ENCODE assay signal across 1 cellular context in genomic region chr22:20127869-20128618, GRCh38.
TF ChIP-seq lines count a peak whose summit lies in the region.

No MANE protein-coding gene starts in this region.

TF ChIP-seq in HepG2, 621 proteins besides CTCF, POLR2A, EP300 and RAD21:
- TF ChIP-seq, protein P1, sequence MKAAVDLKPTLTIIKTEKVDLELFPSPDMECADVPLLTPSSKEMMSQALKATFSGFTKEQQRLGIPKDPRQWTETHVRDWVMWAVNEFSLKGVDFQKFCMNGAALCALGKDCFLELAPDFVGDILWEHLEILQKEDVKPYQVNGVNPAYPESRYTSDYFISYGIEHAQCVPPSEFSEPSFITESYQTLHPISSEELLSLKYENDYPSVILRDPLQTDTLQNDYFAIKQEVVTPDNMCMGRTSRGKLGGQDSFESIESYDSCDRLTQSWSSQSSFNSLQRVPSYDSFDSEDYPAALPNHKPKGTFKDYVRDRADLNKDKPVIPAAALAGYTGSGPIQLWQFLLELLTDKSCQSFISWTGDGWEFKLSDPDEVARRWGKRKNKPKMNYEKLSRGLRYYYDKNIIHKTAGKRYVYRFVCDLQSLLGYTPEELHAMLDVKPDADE (CRISPR knock-in tag; IDR thresholded peaks at IDR 0.05): no peak
- peak; percentile 6 for TF ChIP-seq AGO2 (optimal IDR thresholded peaks at IDR 0.05; ENCODE audit: low read depth, low read length)
- 0 out of 2 replicates have a peak, but pooled peaks have one; percentile 5 for TF ChIP-seq SSRP1 (CRISPR knock-in tag; IDR thresholded peaks at IDR 0.05)
- 0 out of 2 replicates have a peak, but pooled peaks have one; percentile 26 for TF ChIP-seq ZNF768 (CRISPR knock-in tag; IDR thresholded peaks at IDR 0.05)
- TF ChIP-seq, protein P2, sequence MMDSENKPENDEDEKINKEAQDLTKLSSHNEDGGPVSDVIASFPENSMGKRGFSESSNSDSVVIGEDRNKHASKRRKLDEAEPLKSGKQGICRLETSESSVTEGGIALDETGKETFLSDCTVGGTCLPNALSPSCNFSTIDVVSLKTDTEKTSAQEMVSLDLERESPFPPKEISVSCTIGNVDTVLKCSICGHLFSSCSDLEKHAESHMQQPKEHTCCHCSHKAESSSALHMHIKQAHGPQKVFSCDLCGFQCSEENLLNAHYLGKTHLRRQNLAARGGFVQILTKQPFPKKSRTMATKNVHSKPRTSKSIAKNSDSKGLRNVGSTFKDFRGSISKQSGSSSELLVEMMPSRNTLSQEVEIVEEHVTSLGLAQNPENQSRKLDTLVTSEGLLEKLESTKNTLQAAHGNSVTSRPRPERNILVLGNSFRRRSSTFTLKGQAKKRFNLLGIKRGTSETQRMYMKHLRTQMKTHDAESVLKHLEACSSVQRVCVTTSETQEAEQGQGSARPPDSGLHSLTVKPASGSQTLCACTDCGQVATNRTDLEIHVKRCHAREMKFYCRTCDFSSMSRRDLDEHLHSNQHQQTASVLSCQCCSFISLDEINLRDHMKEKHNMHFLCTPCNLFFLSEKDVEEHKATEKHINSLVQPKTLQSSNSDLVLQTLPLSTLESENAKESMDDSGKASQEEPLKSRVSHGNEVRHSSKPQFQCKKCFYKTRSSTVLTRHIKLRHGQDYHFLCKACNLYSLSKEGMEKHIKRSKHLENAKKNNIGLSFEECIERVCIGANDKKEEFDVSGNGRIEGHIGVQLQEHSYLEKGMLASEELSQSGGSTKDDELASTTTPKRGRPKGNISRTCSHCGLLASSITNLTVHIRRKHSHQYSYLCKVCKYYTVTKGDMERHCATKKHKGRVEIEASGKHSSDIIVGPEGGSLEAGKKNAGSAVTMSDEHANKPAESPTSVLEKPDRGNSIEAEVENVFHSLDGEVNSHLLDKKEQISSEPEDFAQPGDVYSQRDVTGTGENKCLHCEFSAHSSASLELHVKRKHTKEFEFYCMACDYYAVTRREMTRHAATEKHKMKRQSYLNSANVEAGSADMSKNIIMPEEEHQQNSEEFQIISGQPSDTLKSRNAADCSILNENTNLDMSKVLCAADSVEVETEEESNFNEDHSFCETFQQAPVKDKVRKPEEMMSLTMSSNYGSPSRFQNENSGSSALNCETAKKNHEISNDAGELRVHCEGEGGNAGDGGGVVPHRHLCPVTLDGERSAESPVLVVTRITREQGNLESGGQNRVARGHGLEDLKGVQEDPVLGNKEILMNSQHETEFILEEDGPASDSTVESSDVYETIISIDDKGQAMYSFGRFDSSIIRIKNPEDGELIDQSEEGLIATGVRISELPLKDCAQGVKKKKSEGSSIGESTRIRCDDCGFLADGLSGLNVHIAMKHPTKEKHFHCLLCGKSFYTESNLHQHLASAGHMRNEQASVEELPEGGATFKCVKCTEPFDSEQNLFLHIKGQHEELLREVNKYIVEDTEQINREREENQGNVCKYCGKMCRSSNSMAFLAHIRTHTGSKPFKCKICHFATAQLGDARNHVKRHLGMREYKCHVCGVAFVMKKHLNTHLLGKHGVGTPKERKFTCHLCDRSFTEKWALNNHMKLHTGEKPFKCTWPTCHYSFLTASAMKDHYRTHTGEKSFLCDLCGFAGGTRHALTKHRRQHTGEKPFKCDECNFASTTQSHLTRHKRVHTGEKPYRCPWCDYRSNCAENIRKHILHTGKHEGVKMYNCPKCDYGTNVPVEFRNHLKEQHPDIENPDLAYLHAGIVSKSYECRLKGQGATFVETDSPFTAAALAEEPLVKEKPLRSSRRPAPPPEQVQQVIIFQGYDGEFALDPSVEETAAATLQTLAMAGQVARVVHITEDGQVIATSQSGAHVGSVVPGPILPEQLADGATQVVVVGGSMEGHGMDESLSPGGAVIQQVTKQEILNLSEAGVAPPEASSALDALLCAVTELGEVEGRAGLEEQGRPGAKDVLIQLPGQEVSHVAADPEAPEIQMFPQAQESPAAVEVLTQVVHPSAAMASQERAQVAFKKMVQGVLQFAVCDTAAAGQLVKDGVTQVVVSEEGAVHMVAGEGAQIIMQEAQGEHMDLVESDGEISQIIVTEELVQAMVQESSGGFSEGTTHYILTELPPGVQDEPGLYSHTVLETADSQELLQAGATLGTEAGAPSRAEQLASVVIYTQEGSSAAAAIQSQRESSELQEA (CRISPR knock-in tag; IDR thresholded peaks at IDR 0.05; ENCODE audit: not compliant biosample characterization): no peak
- TF ChIP-seq POLR2G (IDR thresholded peaks at IDR 0.05; ENCODE audit: low read depth, low read length): peak; percentile 45
- no peak for TF ChIP-seq HDAC2 (CRISPR knock-in tag; IDR thresholded peaks at IDR 0.05)
- TF ChIP-seq ZBTB38 (CRISPR knock-in tag; IDR thresholded peaks at IDR 0.05): peak; percentile 44; the same call in 1 of the 2 replicates
